In genomic region chr1:213325482-213325881, GRCh38 we compare ENCODE assay signal across 1 cellular context.
TF ChIP-seq lines count a peak whose summit lies in the region.

No MANE protein-coding gene starts in this region.

TF ChIP-seq in H1, 55 proteins besides CTCF, POLR2A, EP300 and RAD21 (continued from another document):
- TF ChIP-seq SP4 (IDR thresholded peaks at IDR 0.05; ENCODE audit: low read length), result no peak
- no peak for TF ChIP-seq SUZ12 (IDR thresholded peaks at IDR 0.05; ENCODE audit: low read length)
TF ChIP-seq in H1: peak in this region for 0.
